In the genomic region with DNA sequence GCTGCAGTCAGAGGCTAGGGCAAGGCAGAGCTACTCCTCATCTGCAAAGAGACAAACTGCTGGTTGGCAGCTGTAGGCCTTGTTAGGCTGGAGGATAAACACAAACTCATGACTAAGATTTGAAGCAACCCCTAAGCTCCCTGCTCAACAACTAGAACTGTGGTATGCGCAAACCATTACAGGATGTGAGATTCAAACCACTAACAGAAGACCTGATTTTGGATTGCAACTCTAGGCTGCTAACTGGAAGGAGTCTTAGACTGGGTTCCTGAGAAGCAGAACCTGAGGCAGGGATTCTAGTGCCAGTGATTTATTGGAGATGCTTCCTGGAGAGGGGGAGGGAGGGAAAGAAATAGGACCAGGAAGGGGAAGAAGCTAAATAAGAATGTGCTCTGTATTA, we compare ENCODE assay signal across 1 cellular context.
TF ChIP-seq lines count a peak whose summit lies in the region.

No MANE protein-coding gene starts in this region.

TF ChIP-seq in K562, 482 proteins besides CTCF, POLR2A, EP300 and RAD21 (continued from another document and continues in another):
- TF ChIP-seq MGA (IDR thresholded peaks at IDR 0.05) = no peak
- TF ChIP-seq PHTF2 (CRISPR knock-in tag; IDR thresholded peaks at IDR 0.05) = no peak
- no peak for TF ChIP-seq ZNF507 (tag; conservative IDR thresholded peaks at IDR 0.05)
- TF ChIP-seq CREB3L1 (IDR thresholded peaks at IDR 0.05; ENCODE audit: borderline replicate concordance, low read depth) = peak; percentile 46; the same call in 1 of the 2 replicates
- no peak for TF ChIP-seq ZNF3 (CRISPR knock-in tag; IDR thresholded peaks at IDR 0.05)
- no peak for TF ChIP-seq TCF7L2 (IDR thresholded peaks at IDR 0.05; ENCODE audit: low read depth, low read length)
- no peak for TF ChIP-seq SAFB2 (IDR thresholded peaks at IDR 0.05; ENCODE audit: borderline replicate concordance, low read depth, low read length, severe bottlenecking)
- 0 out of 2 replicates have a peak, but pooled peaks have one; percentile 30 for TF ChIP-seq IRF9 (tag; IDR thresholded peaks at IDR 0.05)
- no peak for TF ChIP-seq U2AF1 (optimal IDR thresholded peaks at IDR 0.05; ENCODE audit: low read depth, low read length)
- no peak for TF ChIP-seq ZKSCAN1 (IDR thresholded peaks at IDR 0.05; ENCODE audit: low read depth, low read length)
- TF ChIP-seq RB1 (IDR thresholded peaks at IDR 0.05; ENCODE audit: low read depth) = no peak
- 0 out of 2 replicates have a peak, but pooled peaks have one; percentile 3 for TF ChIP-seq CBFA2T3 (IDR thresholded peaks at IDR 0.05)
- 0 out of 2 replicates have a peak, but pooled peaks have one; percentile 8 for TF ChIP-seq DNMT1 (IDR thresholded peaks at IDR 0.05)
- TF ChIP-seq, protein P1, sequence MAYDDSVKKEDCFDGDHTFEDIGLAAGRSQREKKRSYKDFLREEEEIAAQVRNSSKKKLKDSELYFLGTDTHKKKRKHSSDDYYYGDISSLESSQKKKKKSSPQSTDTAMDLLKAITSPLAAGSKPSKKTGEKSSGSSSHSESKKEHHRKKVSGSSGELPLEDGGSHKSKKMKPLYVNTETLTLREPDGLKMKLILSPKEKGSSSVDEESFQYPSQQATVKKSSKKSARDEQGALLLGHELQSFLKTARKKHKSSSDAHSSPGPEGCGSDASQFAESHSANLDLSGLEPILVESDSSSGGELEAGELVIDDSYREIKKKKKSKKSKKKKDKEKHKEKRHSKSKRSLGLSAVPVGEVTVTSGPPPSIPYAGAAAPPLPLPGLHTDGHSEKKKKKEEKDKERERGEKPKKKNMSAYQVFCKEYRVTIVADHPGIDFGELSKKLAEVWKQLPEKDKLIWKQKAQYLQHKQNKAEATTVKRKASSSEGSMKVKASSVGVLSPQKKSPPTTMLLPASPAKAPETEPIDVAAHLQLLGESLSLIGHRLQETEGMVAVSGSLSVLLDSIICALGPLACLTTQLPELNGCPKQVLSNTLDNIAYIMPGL (CRISPR knock-in tag; IDR thresholded peaks at IDR 0.05) = no peak
- no peak for TF ChIP-seq CTCFL (IDR thresholded peaks at IDR 0.05; ENCODE audit: borderline replicate concordance, insufficient read depth, low read depth, low read length, poor library complexity, severe bottlenecking)
- TF ChIP-seq FIP1L1 (IDR thresholded peaks at IDR 0.05; ENCODE audit: low read depth, low read length, poor library complexity, severe bottlenecking) = no peak
- no peak for TF ChIP-seq MAFG (tag; conservative IDR thresholded peaks at IDR 0.05)
- no peak for TF ChIP-seq RHOXF2B (CRISPR knock-in tag; conservative IDR thresholded peaks at IDR 0.05)
- no peak for TF ChIP-seq ZNF561 (CRISPR knock-in tag; conservative IDR thresholded peaks at IDR 0.05)
- no peak for TF ChIP-seq EHMT2 (IDR thresholded peaks at IDR 0.05)
- peak; percentile 71 to 74; a peak in 3 of 4 replicates for TF ChIP-seq KDM1A (IDR thresholded peaks at IDR 0.05)
- TF ChIP-seq, protein P2, sequence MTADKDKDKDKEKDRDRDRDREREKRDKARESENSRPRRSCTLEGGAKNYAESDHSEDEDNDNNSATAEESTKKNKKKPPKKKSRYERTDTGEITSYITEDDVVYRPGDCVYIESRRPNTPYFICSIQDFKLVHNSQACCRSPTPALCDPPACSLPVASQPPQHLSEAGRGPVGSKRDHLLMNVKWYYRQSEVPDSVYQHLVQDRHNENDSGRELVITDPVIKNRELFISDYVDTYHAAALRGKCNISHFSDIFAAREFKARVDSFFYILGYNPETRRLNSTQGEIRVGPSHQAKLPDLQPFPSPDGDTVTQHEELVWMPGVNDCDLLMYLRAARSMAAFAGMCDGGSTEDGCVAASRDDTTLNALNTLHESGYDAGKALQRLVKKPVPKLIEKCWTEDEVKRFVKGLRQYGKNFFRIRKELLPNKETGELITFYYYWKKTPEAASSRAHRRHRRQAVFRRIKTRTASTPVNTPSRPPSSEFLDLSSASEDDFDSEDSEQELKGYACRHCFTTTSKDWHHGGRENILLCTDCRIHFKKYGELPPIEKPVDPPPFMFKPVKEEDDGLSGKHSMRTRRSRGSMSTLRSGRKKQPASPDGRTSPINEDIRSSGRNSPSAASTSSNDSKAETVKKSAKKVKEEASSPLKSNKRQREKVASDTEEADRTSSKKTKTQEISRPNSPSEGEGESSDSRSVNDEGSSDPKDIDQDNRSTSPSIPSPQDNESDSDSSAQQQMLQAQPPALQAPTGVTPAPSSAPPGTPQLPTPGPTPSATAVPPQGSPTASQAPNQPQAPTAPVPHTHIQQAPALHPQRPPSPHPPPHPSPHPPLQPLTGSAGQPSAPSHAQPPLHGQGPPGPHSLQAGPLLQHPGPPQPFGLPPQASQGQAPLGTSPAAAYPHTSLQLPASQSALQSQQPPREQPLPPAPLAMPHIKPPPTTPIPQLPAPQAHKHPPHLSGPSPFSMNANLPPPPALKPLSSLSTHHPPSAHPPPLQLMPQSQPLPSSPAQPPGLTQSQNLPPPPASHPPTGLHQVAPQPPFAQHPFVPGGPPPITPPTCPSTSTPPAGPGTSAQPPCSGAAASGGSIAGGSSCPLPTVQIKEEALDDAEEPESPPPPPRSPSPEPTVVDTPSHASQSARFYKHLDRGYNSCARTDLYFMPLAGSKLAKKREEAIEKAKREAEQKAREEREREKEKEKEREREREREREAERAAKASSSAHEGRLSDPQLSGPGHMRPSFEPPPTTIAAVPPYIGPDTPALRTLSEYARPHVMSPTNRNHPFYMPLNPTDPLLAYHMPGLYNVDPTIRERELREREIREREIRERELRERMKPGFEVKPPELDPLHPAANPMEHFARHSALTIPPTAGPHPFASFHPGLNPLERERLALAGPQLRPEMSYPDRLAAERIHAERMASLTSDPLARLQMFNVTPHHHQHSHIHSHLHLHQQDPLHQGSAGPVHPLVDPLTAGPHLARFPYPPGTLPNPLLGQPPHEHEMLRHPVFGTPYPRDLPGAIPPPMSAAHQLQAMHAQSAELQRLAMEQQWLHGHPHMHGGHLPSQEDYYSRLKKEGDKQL (CRISPR knock-in tag; IDR thresholded peaks at IDR 0.05; ENCODE audit: borderline replicate concordance) = no peak
- TF ChIP-seq BRF2 (IDR thresholded peaks at IDR 0.05; ENCODE audit: borderline replicate concordance, insufficient read depth, insufficient read length) = no peak
- TF ChIP-seq PCBP2 (IDR thresholded peaks at IDR 0.05; ENCODE audit: low read depth, low read length, poor library complexity, severe bottlenecking) = no peak
- no peak for TF ChIP-seq XRCC3 (IDR thresholded peaks at IDR 0.05)
- TF ChIP-seq CBX8 (IDR thresholded peaks at IDR 0.05; ENCODE audit: borderline replicate concordance, extremely low read depth, low read depth, low read length, poor library complexity, severe bottlenecking) = no peak
- TF ChIP-seq ARID1B (IDR thresholded peaks at IDR 0.05) = no peak
